In genomic region chr6:42522021-42522420, GRCh38 we compare ENCODE assay signal across 2 cellular contexts.
TF ChIP-seq lines count a peak whose summit lies in the region.

No MANE protein-coding gene starts in this region.

TF ChIP-seq in SK-N-SH treated with all-trans-retinoic acid at 6 μM for 48 hours, 23 proteins besides CTCF, POLR2A, EP300 and RAD21 (continued from another document):
- TF ChIP-seq TSHZ2 (CRISPR knock-in tag; IDR thresholded peaks at IDR 0.05) (no peak), ARNTL (CRISPR knock-in tag; IDR thresholded peaks at IDR 0.05; ENCODE audit: borderline replicate concordance, low read depth) (no peak)

TF ChIP-seq in SK-N-SH, 30 proteins besides CTCF, POLR2A, EP300 and RAD21 (continued from another document):
- TF ChIP-seq RXRA (IDR thresholded peaks at IDR 0.05; ENCODE audit: borderline replicate concordance, low read depth) (no peak), RCOR1 (IDR thresholded peaks at IDR 0.05; ENCODE audit: low read length) (no peak)
